Comparison of ENCODE assay signal across 7 cellular contexts in the genomic region with DNA sequence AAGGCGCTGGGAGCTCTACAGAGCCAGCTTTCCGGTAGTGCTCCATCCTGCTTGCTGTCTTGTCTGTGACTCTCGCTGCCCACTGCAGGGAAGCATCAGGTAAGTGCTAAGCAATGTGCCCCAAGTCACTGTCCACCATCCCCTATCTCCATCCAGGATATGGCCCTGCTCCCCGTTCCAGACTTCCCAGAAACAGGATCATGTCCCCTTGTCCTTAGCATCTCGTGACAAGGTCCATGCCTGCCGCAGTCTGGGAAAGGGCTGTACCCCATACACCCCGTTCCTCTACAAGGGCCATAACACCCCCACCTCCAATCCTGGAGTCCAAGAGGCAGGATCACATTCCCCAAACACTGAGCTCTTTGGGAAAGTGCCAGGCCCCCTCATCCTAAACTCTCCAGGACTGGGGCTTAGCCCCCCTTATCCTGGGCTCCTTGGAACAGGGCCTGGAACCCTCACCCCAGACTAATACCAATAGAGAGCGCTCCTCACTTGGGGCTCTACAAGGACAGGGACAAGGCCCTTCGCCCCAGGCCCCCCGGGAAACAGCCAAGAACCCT. TPM values are rescaled to one million over a fixed set of nuclear protein-coding genes. Genes with fewer than 3 reads are reported as not detected.
A peak's percentile ranks its signal among the peaks of the same experiment; 100 is the strongest.
DNase-seq lines count a peak whose midpoint lies in the region; ATAC-seq and TF ChIP-seq lines count a peak whose summit lies in the region.
"Had no signal": no experiment of that assay in that cellular context is flagged by ENCODE, and none has a peak within 500 bp of the region (broad histone marks: within the 10 kb centered on the region; RNA-seq: fewer than 3 reads in every experiment).

No MANE protein-coding gene starts in this region.

- 73% methylated on average over 5 of the region's 10 CpGs for WGBS in suprapubic skin

- TF ChIP-seq CTCF in Caco-2 (IDR thresholded peaks at IDR 0.05; ENCODE audit: insufficient read depth in 1 of 2, low read depth in 1 of 2, low read length in 1 of 2, severe bottlenecking in 1 of 2, unreplicated experiment in 1 of 2) (no peak), NB4 (IDR thresholded peaks at IDR 0.05; ENCODE audit: low read depth, low read length) (peak; percentile 0), foreskin fibroblast (IDR thresholded peaks at IDR 0.05; ENCODE audit: low read depth, low read length) (no peak), suprapubic skin (IDR thresholded peaks at IDR 0.05) (no peak)

- POLR2A ChIA-PET in Caco-2 (lab: Charles Lee): interaction anchor here (0.6 kb wide), 1 partner anchor 211 kb away, joined by 8 read pairs; no protein-coding TSS in a partner anchor

- CTCF ChIA-PET in Caco-2 (lab: Charles Lee): interaction anchor here (1.0 to 1.2 kb wide), 2 partner anchors 20 to 35 kb away, joined by 3 read pairs; partner anchors contain the start of gene GALT

- TF ChIP-seq EP300 in suprapubic skin (IDR thresholded peaks at IDR 0.05): no peak

- peaks cover 12% of the 10 kb centered on the region for H3K4me1 ChIP-seq in Caco-2
- H3K4me1 ChIP-seq in suprapubic skin: peaks cover 25% of the 10 kb centered on the region

- H3K9me3 Mint-ChIP-seq in Caco-2 (ENCODE audit: unreplicated experiment): no peaks in the 10 kb centered on the region

- no peaks in the 10 kb centered on the region for H3K4me1 Mint-ChIP-seq in Caco-2 (ENCODE audit: low read depth, unreplicated experiment)

- peak overlapping the region; percentile 84 for H3K27ac ChIP-seq in suprapubic skin

- intact Hi-C loops in Caco-2 (cut with micrococcal nuclease; ENCODE audit: unreplicated experiment): loop anchor here (5.0 kb wide), 1 partner anchor 91 kb away; no protein-coding TSS in a partner anchor

- DNase-seq in Caco-2 (no peak), NB4 (ENCODE audit: low read depth) (no peak), foreskin fibroblast (peak in 1 of 2 donors; percentile 38), suprapubic skin (ENCODE audit: low spot score in 2 of 2) (no peak)

- H3K9me3 ChIP-seq in Caco-2 (no peaks in the 10 kb centered on the region), suprapubic skin (no peaks in the 10 kb centered on the region)

- H3K36me3 Mint-ChIP-seq in Caco-2 (ENCODE audit: insufficient read depth, unreplicated experiment): peaks cover 14% of the 10 kb centered on the region

- BruUV-seq in Caco-2 (replicated peaks; lab: Mats Ljungman, UMichigan): TSS peak; percentile 64

- no peaks in the 10 kb centered on the region for H3K27me3 Mint-ChIP-seq in Caco-2 (ENCODE audit: insufficient read depth, unreplicated experiment)

- peak overlapping the region; percentile 92 for H3K4me3 ChIP-seq in Caco-2 (ENCODE audit: low read depth, low read length)
- H3K4me3 ChIP-seq in NB4 (ENCODE audit: low read depth, low read length): peak overlapping the region; percentile 79
- peak overlapping the region; percentile 61 to 74 for H3K4me3 ChIP-seq in foreskin fibroblast (ENCODE audit: low read depth in 1 of 2, low read length in 2 of 2)
- peak overlapping the region; percentile 64 for H3K4me3 ChIP-seq in suprapubic skin

- H3K27me3 ChIP-seq in Caco-2 (replicated peaks; ENCODE audit: control insufficient read depth, insufficient read depth, low read length): no peaks in the 10 kb centered on the region
- H3K27me3 ChIP-seq in suprapubic skin: no peaks in the 10 kb centered on the region

- ATAC-seq in GM19452 (IDR thresholded peaks at IDR 0.05; ENCODE audit: unreplicated experiment) (no peak), HG03439 (IDR thresholded peaks at IDR 0.05; ENCODE audit: unreplicated experiment) (no peak)

- peak overlapping the region; percentile 86 for H3K4me3 Mint-ChIP-seq in Caco-2 (ENCODE audit: unreplicated experiment)

- peak overlapping the region; percentile 91 for H3K27ac Mint-ChIP-seq in Caco-2 (ENCODE audit: unreplicated experiment)

- TF ChIP-seq POLR2A in NB4 (IDR thresholded peaks at IDR 0.05; ENCODE audit: extremely low read depth, insufficient read length): no peak
- no peak for TF ChIP-seq POLR2A in suprapubic skin (IDR thresholded peaks at IDR 0.05)

- H3K36me3 ChIP-seq in Caco-2 (ENCODE audit: control insufficient read depth, insufficient read depth, low read length): peaks cover 2% of the 10 kb centered on the region; the same call in 1 of the 2 replicates
- H3K36me3 ChIP-seq in suprapubic skin: peaks cover 27% of the 10 kb centered on the region

RNA-seq across cellular contexts. Expression of gene RPP25L, which starts 0.6 kb away (rescaled TPM):
- total RNA-seq in Caco-2 (2022): 26.2 and 27.4 TPM in 2 replicates
- total RNA-seq in suprapubic skin: 10 to 100 TPM; 20.3 to 50.4 (median 25.1) TPM

RNA-seq across cellular contexts. Expression of gene DCTN3, which starts 9.0 kb away (rescaled TPM):
- 66.1 and 70.0 TPM in 2 replicates for total RNA-seq in Caco-2 (2022)
- 100 to 1,000 TPM in 3 of 4 donors, 10 to 100 TPM in 1; 61.2 to 136 (median 121) TPM for total RNA-seq in suprapubic skin

RNA-seq across cellular contexts. Expression of gene ARID3C, which starts 17.5 kb away (rescaled TPM):
- total RNA-seq in Caco-2 (2022) (not detected in 2 replicates), suprapubic skin (1 to 10 TPM in 1 of 4 donors, under 1 TPM in 3; 0.34 to 2.0 (median 0.50) TPM)
- total RNA-seq: M059J had no signal

RNA-seq across cellular contexts. Expression of gene CNTFR, which starts 21.8 kb away (rescaled TPM):
- total RNA-seq in Caco-2 (2022) (0.26 and 0.39 TPM in 2 replicates), suprapubic skin (1 to 10 TPM; 5.0 to 9.1 (median 5.7) TPM)

RNA-seq across cellular contexts. Expression of gene SIGMAR1, which starts 26.3 kb away (rescaled TPM):
- 102 and 103 TPM in 2 replicates for total RNA-seq in Caco-2 (2022)
- 100 to 1,000 TPM in 3 of 4 donors, 10 to 100 TPM in 1; 78.5 to 111 (median 109) TPM for total RNA-seq in suprapubic skin
